29 cellular contexts compared by ENCODE assay signal in genomic region chr5:13508559-13508958, GRCh38.
"Had no signal": no experiment of that assay in that cellular context is flagged by ENCODE, and none has a peak within 500 bp of the region (broad histone marks: within the 10 kb centered on the region; RNA-seq: fewer than 3 reads in every experiment).

No MANE protein-coding gene starts in this region.

- H3K9me3 ChIP-seq: ascending aorta, esophagus muscularis mucosa, gastrocnemius medialis, heart left ventricle had no signal

- H3K4me1 ChIP-seq: ascending aorta, esophagus muscularis mucosa, gastrocnemius medialis, heart left ventricle had no signal

- FAIRE-seq: colon had no signal

- H3K4me3 ChIP-seq: ascending aorta, esophagus muscularis mucosa, gastrocnemius medialis, heart left ventricle had no signal

- H3K27me3 ChIP-seq: ascending aorta, esophagus muscularis mucosa, foreskin keratinocyte, gastrocnemius medialis, heart left ventricle had no signal

- DNase-seq: activated CD4-positive, alpha-beta memory T cell treated with anti-CD3 and anti-CD28 coated beads for 36 hours; activated CD4-positive, alpha-beta T cell treated with anti-CD3 and anti-CD28 coated beads for 36 hours; activated CD4-positive, alpha-beta T cell treated with anti-CD3 and anti-CD28 coated beads, Interleukin-2, amount 10 ng/mL, durations not matched to agents 24 days and 14 days; activated CD4-positive, CD25-positive, alpha-beta regulatory T cell; activated CD4-positive, CD25-positive, alpha-beta regulatory T cell treated with anti-CD3 and anti-CD28 coated beads, Interleukin-2, amount 50 U/mL, for 72 hours; activated CD8-positive, alpha-beta memory T cell treated with anti-CD3 and anti-CD28 coated beads, Interleukin-2, amount 10 ng/mL, durations not matched to agents 7 days and 5 days; activated CD8-positive, alpha-beta memory T cell treated with anti-CD3 and anti-CD28 coated beads, Interleukin-2, amount 50 U/mL, for 4 hours; activated CD8-positive, alpha-beta T cell treated with anti-CD3 and anti-CD28 coated beads, Interleukin-2, amount 10 ng/mL, durations not matched to agents 7 days and 5 days; activated effector memory CD4-positive, alpha-beta T cell treated with anti-CD3 and anti-CD28 coated beads, Interleukin-2, amount 50 U/mL, for 16 hours; activated naive CD4-positive, alpha-beta T cell; activated naive CD4-positive, alpha-beta T cell treated with anti-CD3 and anti-CD28 coated beads, Interleukin-2, amount 10 ng/mL, durations not matched to agents 7 days and 5 days; activated naive CD8-positive, alpha-beta T cell treated with anti-CD3 and anti-CD28 coated beads, Interleukin-2, amount 10 ng/mL, durations not matched to agents 7 days and 5 days; activated T-cell treated with anti-CD3 and anti-CD28 coated beads, Interleukin-2, amount 50 U/mL, for 1 hour; activated T-cell treated with anti-CD3 and anti-CD28 coated beads, Interleukin-2, amount 50 U/mL, for 48 hours; caudate nucleus; cortex of kidney; dermis blood vessel endothelial cell; effector CD4-positive, alpha-beta T cell; effector memory CD8-positive, alpha-beta T cell; gastrocnemius medialis; glutamatergic neuron; heart left ventricle; T-helper 1 cell; T-helper 17 cell; T1000 had no signal

- H3K27ac ChIP-seq: ascending aorta, esophagus muscularis mucosa, foreskin keratinocyte, gastrocnemius medialis, heart left ventricle had no signal

- H3K36me3 ChIP-seq: ascending aorta, esophagus muscularis mucosa, gastrocnemius medialis, heart left ventricle had no signal
